ENCODE assay signal across 14 cellular contexts in the genomic region with DNA sequence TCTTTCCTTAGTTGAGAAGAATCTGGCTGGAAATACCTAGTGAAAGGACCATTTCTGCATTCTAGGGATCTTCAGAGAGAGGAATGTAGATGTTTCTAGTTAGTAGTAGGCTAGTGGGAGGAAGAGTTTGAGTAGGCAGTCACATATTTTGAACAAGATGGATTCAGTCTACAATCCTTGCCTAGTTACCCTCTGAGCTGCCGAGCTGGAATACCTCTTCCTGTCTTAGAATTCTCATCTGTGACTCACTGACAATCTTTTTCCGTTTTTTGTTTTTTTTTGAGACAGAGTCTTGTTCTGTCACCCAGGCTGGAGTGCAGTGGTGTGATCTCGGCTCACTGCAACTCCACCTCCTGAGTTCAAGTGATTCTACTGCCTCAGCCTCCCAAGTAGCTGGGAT. TPM values are rescaled to one million over a fixed set of nuclear protein-coding genes. Genes with fewer than 3 reads are reported as not detected.
"Had no signal": no experiment of that assay in that cellular context is flagged by ENCODE, and none has a peak within 500 bp of the region (broad histone marks: within the 10 kb centered on the region; RNA-seq: fewer than 3 reads in every experiment).

No MANE protein-coding gene starts in this region.

- DNase-seq: activated CD4-positive, alpha-beta T cell treated with anti-CD3 and anti-CD28 coated beads, Interleukin-2, amount 10 ng/mL, durations not matched to agents 7 days and 5 days; activated CD4-positive, CD25-positive, alpha-beta regulatory T cell; activated CD8-positive, alpha-beta memory T cell treated with anti-CD3 and anti-CD28 coated beads for 24 hours; activated effector memory CD4-positive, alpha-beta T cell treated with Interleukin-2 at 50 U/mL for 16 hours; activated T-cell treated with anti-CD3 and anti-CD28 coated beads for 4 hours; esophagus squamous epithelium; foreskin melanocyte; islet precursor cell; left ventricle myocardium inferior; mesendoderm; retina had no signal

- H3K4me3 Mint-ChIP-seq: activated CD4-positive, alpha-beta T cell treated with anti-CD3 and anti-CD28 coated beads, Interleukin-2, amount 10 ng/mL, durations not matched to agents 7 days and 5 days; activated naive CD4-positive, alpha-beta T cell treated with anti-CD3 and anti-CD28 coated beads, Interleukin-2, amount 50 U/mL, for 24 hours; T-helper 1 cell treated with Interleukin-12 subunit alpha and Interleukin-12 subunit beta and Interleukin-4 antibody, amounts not matched to agents 30 μg/mL and 1 μg/mL, for 36 hours had no signal

- H3K36me3 Mint-ChIP-seq: activated naive CD4-positive, alpha-beta T cell treated with anti-CD3 and anti-CD28 coated beads, Interleukin-2, amount 50 U/mL, for 24 hours had no signal

- H3K9me3 Mint-ChIP-seq: activated CD4-positive, alpha-beta T cell treated with anti-CD3 and anti-CD28 coated beads, Interleukin-2, amount 10 ng/mL, durations not matched to agents 7 days and 5 days; activated naive CD4-positive, alpha-beta T cell treated with anti-CD3 and anti-CD28 coated beads, Interleukin-2, amount 50 U/mL, for 24 hours; T-helper 1 cell treated with Interleukin-12 subunit alpha and Interleukin-12 subunit beta and Interleukin-4 antibody, amounts not matched to agents 30 μg/mL and 1 μg/mL, for 36 hours had no signal

- H3K4me3 ChIP-seq: esophagus squamous epithelium, left ventricle myocardium inferior, skin epidermis had no signal

- H3K27ac Mint-ChIP-seq: activated CD4-positive, alpha-beta T cell treated with anti-CD3 and anti-CD28 coated beads, Interleukin-2, amount 10 ng/mL, durations not matched to agents 7 days and 5 days; activated naive CD4-positive, alpha-beta T cell treated with anti-CD3 and anti-CD28 coated beads, Interleukin-2, amount 50 U/mL, for 24 hours; T-helper 1 cell treated with Interleukin-12 subunit alpha and Interleukin-12 subunit beta and Interleukin-4 antibody, amounts not matched to agents 30 μg/mL and 1 μg/mL, for 36 hours had no signal

- H3K4me1 Mint-ChIP-seq: activated naive CD4-positive, alpha-beta T cell treated with anti-CD3 and anti-CD28 coated beads, Interleukin-2, amount 50 U/mL, for 24 hours had no signal

RNA-seq across cellular contexts. Expression of a gene that starts 30.7 kb away (rescaled TPM):
- total RNA-seq: activated CD4-positive, alpha-beta T cell treated with anti-CD3 and anti-CD28 coated beads, Interleukin-2, amount 10 ng/mL, durations not matched to agents 7 days and 5 days; left ventricle myocardium inferior had no signal
